Comparison of ENCODE assay signal across 21 cellular contexts in genomic region chr2:219284501-219285347, GRCh38. TPM values are rescaled to one million over a fixed set of nuclear protein-coding genes. Genes with fewer than 3 reads are reported as not detected.
DNase-seq lines count a peak whose midpoint lies in the region; ATAC-seq and TF ChIP-seq lines count a peak whose summit lies in the region.
"Had no signal": no experiment of that assay in that cellular context is flagged by ENCODE, and none has a peak within 500 bp of the region (broad histone marks: within the 10 kb centered on the region; RNA-seq: fewer than 3 reads in every experiment).

No MANE protein-coding gene starts in this region.

- DNase-seq in H7, result peak; percentile 37
- peak; percentile 69 for DNase-seq in chondrocyte (ENCODE audit: low spot score)
- no peak for DNase-seq in naive thymus-derived CD4-positive, alpha-beta T cell
- no peak for DNase-seq in tibial artery
- DNase-seq in activated CD4-positive, alpha-beta T cell treated with anti-CD3 and anti-CD28 coated beads for 48 hours, result no peak
- DNase-seq in activated CD4-positive, CD25-positive, alpha-beta regulatory T cell treated with anti-CD3 and anti-CD28 coated beads, Interleukin-2, amount 50 U/mL, for 72 hours, result no peak
- DNase-seq in activated effector memory CD4-positive, alpha-beta T cell treated with Interleukin-2 at 50 U/mL for 16 hours, result no peak
- DNase-seq in natural killer cell, result no peak
- DNase-seq: activated B cell treated with CpG ODN at 0.5 μM for 24 hours; activated CD8-positive, alpha-beta T cell treated with anti-CD3 and anti-CD28 coated beads, Interleukin-2, amount 10 ng/mL, durations not matched to agents 7 days and 5 days; activated naive CD4-positive, alpha-beta T cell treated with Interleukin-2 at 50 U/mL for 16 hours; DMS79; erythroblast; gastrocnemius medialis; Karpas-422; NCI-H1694 treated with DMSO at 0.1 percent for 48 hours; RPMI8226 had no signal

- H3K4me3 ChIP-seq in H7 (ENCODE audit: insufficient read depth, low read depth, low read length) (no peak overlapping the region), tibial artery (no peak overlapping the region)
- no peak overlapping the region for H3K4me3 ChIP-seq in naive thymus-derived CD4-positive, alpha-beta T cell (ENCODE audit: low read length)
- H3K4me3 ChIP-seq: cardiac muscle cell, gastrocnemius medialis had no signal

- TF ChIP-seq CTCF in chondrocyte (IDR thresholded peaks at IDR 0.05), result no peak
- no peak for TF ChIP-seq CTCF in tibial artery (IDR thresholded peaks at IDR 0.05)
- no peak for TF ChIP-seq CTCF in natural killer cell (IDR thresholded peaks at IDR 0.05)

- no peaks in the 10 kb centered on the region for H3K27me3 Mint-ChIP-seq in chondrocyte (ENCODE audit: low read depth)
- H3K27me3 Mint-ChIP-seq in naive thymus-derived CD4-positive, alpha-beta T cell, result no peaks in the 10 kb centered on the region
- no peaks in the 10 kb centered on the region for H3K27me3 Mint-ChIP-seq in natural killer cell (ENCODE audit: low read depth in 2 of 2)
- H3K27me3 Mint-ChIP-seq: activated B cell treated with CpG ODN at 0.5 μM for 24 hours had no signal

- H3K27me3 ChIP-seq in H7 (ENCODE audit: control insufficient read depth, insufficient read depth, low read length), result no peaks in the 10 kb centered on the region; the same call in 1 of the 2 replicates
- no peaks in the 10 kb centered on the region for H3K27me3 ChIP-seq in naive thymus-derived CD4-positive, alpha-beta T cell (ENCODE audit: control insufficient read depth in 2 of 2, insufficient read depth in 2 of 2, low read length in 2 of 2)
- H3K27me3 ChIP-seq in tibial artery, result no peaks in the 10 kb centered on the region
- H3K27me3 ChIP-seq: cardiac muscle cell, gastrocnemius medialis had no signal

- ATAC-seq in naive thymus-derived CD4-positive, alpha-beta T cell, result no peak
- ATAC-seq in natural killer cell, result no peak
- ATAC-seq: activated CD8-positive, alpha-beta T cell treated with anti-CD3 and anti-CD28 coated beads, Interleukin-2, amount 10 ng/mL, durations not matched to agents 7 days and 5 days; gastrocnemius medialis had no signal

- CTCF ChIA-PET in naive thymus-derived CD4-positive, alpha-beta T cell (lab: Charles Lee), result interaction anchor here (12.9 kb wide), 1 partner anchor 11 kb away, joined by 194 read pairs; no protein-coding TSS in a partner anchor

- H3K27ac Mint-ChIP-seq in chondrocyte (ENCODE audit: unreplicated experiment) (no peak overlapping the region), natural killer cell (no peak overlapping the region)
- peak overlapping the region in 2 of 9 donors; percentile 14 to 46 for H3K27ac Mint-ChIP-seq in naive thymus-derived CD4-positive, alpha-beta T cell
- H3K27ac Mint-ChIP-seq: activated CD8-positive, alpha-beta T cell treated with anti-CD3 and anti-CD28 coated beads, Interleukin-2, amount 10 ng/mL, durations not matched to agents 7 days and 5 days had no signal

- no peaks in the 10 kb centered on the region for H3K9me3 Mint-ChIP-seq in chondrocyte (ENCODE audit: low read depth)
- no peaks in the 10 kb centered on the region for H3K9me3 Mint-ChIP-seq in naive thymus-derived CD4-positive, alpha-beta T cell
- H3K9me3 Mint-ChIP-seq in natural killer cell, result no peaks in the 10 kb centered on the region
- H3K9me3 Mint-ChIP-seq: activated B cell treated with CpG ODN at 0.5 μM for 24 hours had no signal

- H3K36me3 ChIP-seq in H7 (replicated peaks; ENCODE audit: control insufficient read depth, insufficient read depth, low read length) (peaks cover 3% of the 10 kb centered on the region), tibial artery (peaks cover 40 to 65% (median 59%) of the 10 kb centered on the region in 3 donors)
- peaks cover 11 to 64% (median 28%) of the 10 kb centered on the region in 3 experiments for H3K36me3 ChIP-seq in naive thymus-derived CD4-positive, alpha-beta T cell (ENCODE audit: control insufficient read depth in 2 of 3, insufficient read depth in 3 of 3, low read length in 3 of 3)

- H3K4me3 Mint-ChIP-seq in chondrocyte (ENCODE audit: unreplicated experiment), result no peak overlapping the region
- no peak overlapping the region for H3K4me3 Mint-ChIP-seq in naive thymus-derived CD4-positive, alpha-beta T cell
- H3K4me3 Mint-ChIP-seq in natural killer cell, result no peak overlapping the region
- H3K4me3 Mint-ChIP-seq: activated B cell treated with CpG ODN at 0.5 μM for 24 hours; activated CD8-positive, alpha-beta T cell treated with anti-CD3 and anti-CD28 coated beads, Interleukin-2, amount 10 ng/mL, durations not matched to agents 7 days and 5 days had no signal

- intact Hi-C loops in naive thymus-derived CD4-positive, alpha-beta T cell (cut with micrococcal nuclease), result no loop called here
- intact Hi-C loops in tibial artery (cut with DNase I; ENCODE audit: low total_unique reads), result no loop called here
- intact Hi-C loops in natural killer cell (cut with micrococcal nuclease), result no loop called here

- POLR2A ChIA-PET in naive thymus-derived CD4-positive, alpha-beta T cell (lab: Charles Lee), result interaction anchor here (1.1 to 1.9 kb wide), 2 partner anchors 46 to 108 kb away, joined by 4 to 6 read pairs; partner anchors contain the start of gene CNPPD1

- no peaks in the 10 kb centered on the region for H3K9me3 ChIP-seq in naive thymus-derived CD4-positive, alpha-beta T cell (ENCODE audit: control insufficient read depth in 2 of 3, low read length in 3 of 3)
- H3K9me3 ChIP-seq in tibial artery, result no peaks in the 10 kb centered on the region
- H3K9me3 ChIP-seq: gastrocnemius medialis had no signal

- H3K4me1 Mint-ChIP-seq in chondrocyte (ENCODE audit: low read depth) (peaks cover 55% of the 10 kb centered on the region), natural killer cell (peaks cover 13 to 24% of the 10 kb centered on the region in 2 donors)
- peaks cover 14 to 36% (median 29%) of the 10 kb centered on the region in 7 donors for H3K4me1 Mint-ChIP-seq in naive thymus-derived CD4-positive, alpha-beta T cell

- H3K27ac ChIP-seq in naive thymus-derived CD4-positive, alpha-beta T cell (ENCODE audit: low read depth, low read length), result peak overlapping the region; percentile 46
- H3K27ac ChIP-seq in tibial artery, result peak overlapping the region; percentile 54 to 67
- H3K27ac ChIP-seq: cardiac muscle cell, parathyroid adenoma had no signal

- peaks cover 10 to 16% of the 10 kb centered on the region in 2 donors for H3K4me1 ChIP-seq in naive thymus-derived CD4-positive, alpha-beta T cell (ENCODE audit: control insufficient read depth in 2 of 2, insufficient read depth in 2 of 2, low read length in 2 of 2)
- peaks cover 0 to 64% (median 38%) of the 10 kb centered on the region in 4 donors for H3K4me1 ChIP-seq in tibial artery

- H3K36me3 Mint-ChIP-seq in chondrocyte (ENCODE audit: low read depth) (peaks cover 11% of the 10 kb centered on the region), natural killer cell (no peaks in the 10 kb centered on the region)
- peaks cover 0 to 30% (median 10%) of the 10 kb centered on the region in 5 donors for H3K36me3 Mint-ChIP-seq in naive thymus-derived CD4-positive, alpha-beta T cell

RNA-seq across cellular contexts. Expression of gene DNAJB2, which starts 5.6 kb away (rescaled TPM):
- total RNA-seq in H7 (2014; rRNA removed; shearing (Covaris generic)), result 29.1 and 38.6 TPM in 2 replicates
- 50.7 to 55.6 TPM (median 55.0 TPM) in 3 replicates for total RNA-seq in chondrocyte
- total RNA-seq in naive thymus-derived CD4-positive, alpha-beta T cell, result 100 to 1,000 TPM in 4 of 5 experiments, 10 to 100 TPM in 1; 50.8 to 134 (median 113) TPM
- 1 to 10 TPM; 6.7 to 7.7 TPM for polyA plus RNA-seq in naive thymus-derived CD4-positive, alpha-beta T cell
- 100 to 1,000 TPM in 1 of 3 donors, 10 to 100 TPM in 2; 70.3 to 108 (median 98.3) TPM for total RNA-seq in natural killer cell

RNA-seq across cellular contexts. Expression of gene PTPRN, which starts 24.5 kb away (rescaled TPM):
- 0.73 and 2.0 TPM in 2 replicates for total RNA-seq in H7 (2014; rRNA removed; shearing (Covaris generic))
- total RNA-seq in chondrocyte, result 0.67 to 0.87 TPM (median 0.80 TPM) in 3 replicates
- total RNA-seq in naive thymus-derived CD4-positive, alpha-beta T cell, result under 1 TPM in 1 of 5 experiments, not detected in 4; 0.48 TPM
- polyA plus RNA-seq in naive thymus-derived CD4-positive, alpha-beta T cell, result not detected
- under 1 TPM in 2 of 3 donors, not detected in 1; 0.23 to 0.35 TPM for total RNA-seq in natural killer cell
- total RNA-seq: activated B cell treated with CpG ODN at 0.5 μM for 24 hours, gastrocnemius medialis, lung microvascular endothelial cell had no signal

RNA-seq across cellular contexts. Expression of gene TUBA4A, which starts 31.0 kb away (rescaled TPM):
- total RNA-seq in H7 (2014; rRNA removed; shearing (Covaris generic)), result 20.3 and 43.9 TPM in 2 replicates
- total RNA-seq in chondrocyte, result 9.4 to 19.7 TPM (median 11.5 TPM) in 3 replicates
- 100 to 1,000 TPM in 3 of 5 experiments, 10 to 100 TPM in 2; 82.9 to 260 (median 183) TPM for total RNA-seq in naive thymus-derived CD4-positive, alpha-beta T cell
- 100 to 1,000 TPM; 145 to 336 TPM for polyA plus RNA-seq in naive thymus-derived CD4-positive, alpha-beta T cell
- 100 to 1,000 TPM; 145 to 188 (median 146) TPM for total RNA-seq in natural killer cell

RNA-seq across cellular contexts. Expression of gene TUBA4B, which starts 31.7 kb away (rescaled TPM):
- 0.28 TPM in 1 of 2 replicates, not detected in the other for total RNA-seq in H7 (2014; rRNA removed; shearing (Covaris generic))
- total RNA-seq in chondrocyte, result not detected in 3 replicates
- not detected for total RNA-seq in naive thymus-derived CD4-positive, alpha-beta T cell
- not detected for polyA plus RNA-seq in naive thymus-derived CD4-positive, alpha-beta T cell
- total RNA-seq in natural killer cell, result not detected
- total RNA-seq: activated B cell treated with CpG ODN at 0.5 μM for 24 hours; activated CD8-positive, alpha-beta T cell treated with anti-CD3 and anti-CD28 coated beads, Interleukin-2, amount 10 ng/mL, durations not matched to agents 7 days and 5 days; cardiac muscle cell; gastrocnemius medialis; lung microvascular endothelial cell; sciatic nerve had no signal
- polyA plus RNA-seq: cardiac muscle cell had no signal

RNA-seq across cellular contexts. Expression of gene STK16, which starts 39.4 kb away (rescaled TPM):
- total RNA-seq in H7 (2014; rRNA removed; shearing (Covaris generic)), result 26.2 and 38.6 TPM in 2 replicates
- total RNA-seq in chondrocyte (24.4 to 32.0 TPM (median 25.9 TPM) in 3 replicates), natural killer cell (10 to 100 TPM; 28.7 to 32.5 (median 32.4) TPM)
- 10 to 100 TPM; 17.4 to 35.0 (median 21.8) TPM for total RNA-seq in naive thymus-derived CD4-positive, alpha-beta T cell
- 10 to 100 TPM; 18.8 to 24.4 TPM for polyA plus RNA-seq in naive thymus-derived CD4-positive, alpha-beta T cell

Comparison
In these comparisons a context has a peak if more than half of its experiments do, and no peak if none do; other contexts are left out.
1. DNase-seq: peak in H7 (single experiment) and chondrocyte (single experiment); none in naive thymus-derived CD4-positive, alpha-beta T cell (0 of 9), tibial artery (0 of 2), activated CD4-positive, alpha-beta T cell treated with anti-CD3 and anti-CD28 coated beads for 48 hours (single experiment), activated CD4-positive, CD25-positive, alpha-beta regulatory T cell treated with anti-CD3 and anti-CD28 coated beads, Interleukin-2, amount 50 U/mL, for 72 hours (single experiment), activated effector memory CD4-positive, alpha-beta T cell treated with Interleukin-2 at 50 U/mL for 16 hours (single experiment) and natural killer cell (single experiment).